23 cellular contexts compared by ENCODE assay signal in genomic region chr6:82348130-82348529, GRCh38. TPM values are rescaled to one million over a fixed set of nuclear protein-coding genes. Genes with fewer than 3 reads are reported as not detected.
A peak's percentile ranks its signal among the peaks of the same experiment; 100 is the strongest.
DNase-seq lines count a peak whose midpoint lies in the region; ATAC-seq, FAIRE-seq and TF ChIP-seq lines count a peak whose summit lies in the region.
"Had no signal": no experiment of that assay in that cellular context is flagged by ENCODE, and none has a peak within 500 bp of the region (broad histone marks: within the 10 kb centered on the region; RNA-seq: fewer than 3 reads in every experiment).

No MANE protein-coding gene starts in this region.

- peak; percentile 80 for FAIRE-seq in bronchial epithelial cell (lab: Jason Lieb, UNC)
- FAIRE-seq: GM19239, kidney had no signal

- no peak overlapping the region for H3K4me3 ChIP-seq in bronchial epithelial cell (ENCODE audit: low read depth, low read length)
- H3K4me3 ChIP-seq: heart right ventricle, ovary, SJCRH30, tibial nerve had no signal

- TF ChIP-seq CTCF in bronchial epithelial cell (IDR thresholded peaks at IDR 0.05; ENCODE audit: insufficient read depth, low read length, severe bottlenecking), result no peak
- peak; percentile 23 for TF ChIP-seq CTCF in type B pancreatic cell (conservative IDR thresholded peaks at IDR 0.05)

- H3K4me3 Mint-ChIP-seq in type B pancreatic cell, result no peak overlapping the region
- H3K4me3 Mint-ChIP-seq: activated CD8-positive, alpha-beta memory T cell treated with anti-CD3 and anti-CD28 coated beads, Interleukin-2, amount 10 ng/mL, durations not matched to agents 7 days and 5 days; activated T-helper 17 cell treated with anti-CD3 and anti-CD28 coated beads, Interleukin-2, amount 50 U/mL, for 72 hours had no signal

- no peaks in the 10 kb centered on the region for H3K36me3 Mint-ChIP-seq in type B pancreatic cell
- H3K36me3 Mint-ChIP-seq: activated CD8-positive, alpha-beta memory T cell treated with anti-CD3 and anti-CD28 coated beads, Interleukin-2, amount 10 ng/mL, durations not matched to agents 7 days and 5 days had no signal

- no peaks in the 10 kb centered on the region for H3K36me3 ChIP-seq in bronchial epithelial cell (ENCODE audit: control insufficient read depth, insufficient read depth, low read length)
- H3K36me3 ChIP-seq: heart right ventricle, ovary, SJCRH30, tibial nerve had no signal

- H3K27me3 ChIP-seq in bronchial epithelial cell (ENCODE audit: control insufficient read depth, insufficient read depth, low read length), result no peaks in the 10 kb centered on the region
- H3K27me3 ChIP-seq: ovary, SJCRH30, tibial nerve had no signal

- DNase-seq in NCI-H2171 treated with DMSO at 0.1 percent for 48 hours (lab: John Stamatoyannopoulos, UW) (peak; percentile 11), NCI-H2171 (lab: John Stamatoyannopoulos, UW) (no peak), NCI-H69 (lab: John Stamatoyannopoulos, UW) (peak; percentile 17), bronchial epithelial cell (ENCODE audit: low read depth) (no peak), type B pancreatic cell (ENCODE audit: extremely low spot score, unreplicated experiment) (no peak)
- DNase-seq in stimulated activated CD4-positive, alpha-beta T cell treated with anti-CD3 and anti-CD28 coated beads, Interleukin-4, amount 100 ng/mL, for 1 hour, result no peak
- DNase-seq: activated CD4-positive, alpha-beta T cell treated with anti-CD3 and anti-CD28 coated beads for 4 hours; activated CD8-positive, alpha-beta memory T cell treated with anti-CD3 and anti-CD28 coated beads, Interleukin-2, amount 10 ng/mL, durations not matched to agents 7 days and 5 days; caudate nucleus; heart right ventricle; kidney; NCI-H1436 treated with DMSO at 0.1 percent for 48 hours; NCI-H345; ovary; SJCRH30; stimulated activated naive CD8-positive, alpha-beta T cell treated with anti-CD3 and anti-CD28 coated beads, Interleukin-15, Interleukin-2, amounts not matched to agents 100 U/mL and 50 U/mL, for 24 hours; T1000 had no signal

- H3K4me1 Mint-ChIP-seq in type B pancreatic cell (ENCODE audit: unreplicated experiment), result no peaks in the 10 kb centered on the region
- H3K4me1 Mint-ChIP-seq: activated CD8-positive, alpha-beta memory T cell treated with anti-CD3 and anti-CD28 coated beads, Interleukin-2, amount 10 ng/mL, durations not matched to agents 7 days and 5 days; activated T-helper 17 cell treated with anti-CD3 and anti-CD28 coated beads, Interleukin-2, amount 50 U/mL, for 72 hours had no signal

- no peak overlapping the region for H3K27ac Mint-ChIP-seq in type B pancreatic cell
- H3K27ac Mint-ChIP-seq: activated CD8-positive, alpha-beta memory T cell treated with anti-CD3 and anti-CD28 coated beads, Interleukin-2, amount 10 ng/mL, durations not matched to agents 7 days and 5 days; activated T-helper 17 cell treated with anti-CD3 and anti-CD28 coated beads, Interleukin-2, amount 50 U/mL, for 72 hours had no signal

- H3K27me3 Mint-ChIP-seq in type B pancreatic cell, result no peaks in the 10 kb centered on the region
- H3K27me3 Mint-ChIP-seq: activated CD8-positive, alpha-beta memory T cell treated with anti-CD3 and anti-CD28 coated beads, Interleukin-2, amount 10 ng/mL, durations not matched to agents 7 days and 5 days had no signal

- ATAC-seq in HG03097 (IDR thresholded peaks at IDR 0.05; ENCODE audit: low FRiP score, unreplicated experiment), result no peak
- ATAC-seq in GM18861 (IDR thresholded peaks at IDR 0.05; ENCODE audit: unreplicated experiment), result no peak
- ATAC-seq: activated CD8-positive, alpha-beta memory T cell treated with anti-CD3 and anti-CD28 coated beads, Interleukin-2, amount 10 ng/mL, durations not matched to agents 7 days and 5 days; activated T-helper 17 cell treated with anti-CD3 and anti-CD28 coated beads, Interleukin-2, amount 50 U/mL, for 72 hours; heart right ventricle; sciatic nerve; stimulated activated naive CD8-positive, alpha-beta T cell treated with anti-CD3 and anti-CD28 coated beads, Interleukin-15, Interleukin-2, amounts not matched to agents 100 U/mL and 50 U/mL, for 24 hours had no signal

- H3K9me3 Mint-ChIP-seq in type B pancreatic cell, result peaks cover 5% of the 10 kb centered on the region

RNA-seq across cellular contexts. Expression of gene TPBG, which starts 15.5 kb away (rescaled TPM):
- total RNA-seq in bronchial epithelial cell, result 120 and 121 TPM in 2 replicates
- 16.9 and 168 TPM in 2 replicates for total RNA-seq in type B pancreatic cell (ENCODE audit: low replicate concordance)
- total RNA-seq: activated CD8-positive, alpha-beta memory T cell treated with anti-CD3 and anti-CD28 coated beads, Interleukin-2, amount 10 ng/mL, durations not matched to agents 7 days and 5 days had no signal

Comparison
In these comparisons a context has a peak if more than half of its experiments do, and no peak if none do; other contexts are left out.
1. DNase-seq: peak in NCI-H2171 treated with DMSO at 0.1 percent for 48 hours (single experiment) and NCI-H69 (single experiment); none in NCI-H2171 (single experiment), bronchial epithelial cell (single experiment), type B pancreatic cell (single experiment) and stimulated activated CD4-positive, alpha-beta T cell treated with anti-CD3 and anti-CD28 coated beads, Interleukin-4, amount 100 ng/mL, for 1 hour (single experiment).